In genomic region chr19:8352134-8352827, GRCh38 we compare ENCODE assay signal across 1 cellular context.
TF ChIP-seq lines count a peak whose summit lies in the region.

No MANE protein-coding gene starts in this region.

TF ChIP-seq in A549, 52 proteins besides CTCF, POLR2A, EP300 and RAD21 (continued from another document):
- TF ChIP-seq NPAS2 (CRISPR knock-in tag; IDR thresholded peaks at IDR 0.05; ENCODE audit: borderline replicate concordance) (no peak), ZSCAN20 (CRISPR knock-in tag; IDR thresholded peaks at IDR 0.05) (no peak)
TF ChIP-seq in A549: peak in this region for 0.
